8 cellular contexts compared by ENCODE assay signal in the genomic region with DNA sequence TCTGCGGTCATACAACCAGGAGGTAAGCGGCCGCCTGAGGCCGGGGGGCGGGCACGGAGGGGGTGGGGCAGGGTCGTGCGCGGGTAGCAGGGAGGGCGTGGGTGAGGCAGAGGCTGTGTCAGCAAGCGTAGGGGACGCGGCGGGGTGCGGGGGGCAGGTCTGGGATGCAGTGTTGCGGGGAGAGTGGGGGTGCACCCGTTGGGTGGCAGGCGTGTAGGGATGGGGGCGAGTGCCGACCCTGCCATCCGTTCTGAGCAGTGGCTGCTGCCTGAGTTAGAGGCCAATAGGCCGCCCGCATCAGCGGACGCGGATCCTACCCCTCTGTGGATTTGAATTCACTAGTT. TPM values are rescaled to one million over a fixed set of nuclear protein-coding genes. Genes with fewer than 3 reads are reported as not detected.
DNase-seq lines count a peak whose midpoint lies in the region; ATAC-seq and TF ChIP-seq lines count a peak whose summit lies in the region.

No MANE protein-coding gene starts in this region.

- H3K4me3 Mint-ChIP-seq in WTC11: peak overlapping the region; percentile 97

- POLR2A ChIA-PET in WTC11 (lab: Charles Lee): interaction anchor here (1.4 kb wide), 1 partner anchor 147 kb away, joined by 5 read pairs; no protein-coding TSS in a partner anchor

- DNase-seq in HAP-1 (ENCODE audit: low spot score in 2 of 2) (no peak), WTC11 (ENCODE audit: low spot score) (no peak), left cardiac atrium (peak; percentile 61), SIG-M5 (lab: John Stamatoyannopoulos, UW) (no peak), ureter (ENCODE audit: low spot score) (no peak)

- H3K9ac ChIP-seq in skeletal muscle tissue (ENCODE audit: low read depth in 1 of 3, low read length in 3 of 3): peak overlapping the region; percentile 86 to 99 (median 98)

- peaks cover 32% of the 10 kb centered on the region for H3K36me3 Mint-ChIP-seq in WTC11

- H3K27me3 Mint-ChIP-seq in WTC11 (ENCODE audit: low read depth): no peaks in the 10 kb centered on the region

- H3K4me1 ChIP-seq in HAP-1: peaks cover 6% of the 10 kb centered on the region
- H3K4me1 ChIP-seq in skeletal muscle tissue (ENCODE audit: control insufficient read depth in 3 of 3, insufficient read depth in 3 of 3, low read length in 3 of 3): peaks cover 48 to 60% (median 52%) of the 10 kb centered on the region in 3 donors

- H3K4me1 Mint-ChIP-seq in WTC11: peaks cover 8% of the 10 kb centered on the region; the same call in 1 of the 2 replicates

- H3K27me3 ChIP-seq in HAP-1 (ENCODE audit: low read depth): no peaks in the 10 kb centered on the region
- H3K27me3 ChIP-seq in skeletal muscle tissue (ENCODE audit: control insufficient read depth in 3 of 3, insufficient read depth in 3 of 3, low read length in 3 of 3): no peaks in the 10 kb centered on the region

- no peak for ATAC-seq in WTC11
- ATAC-seq in left cardiac atrium: peak in 1 of 2 donors; percentile 2
- no peak for ATAC-seq in GM19463 (IDR thresholded peaks at IDR 0.05; ENCODE audit: unreplicated experiment)
- no peak for ATAC-seq in HG02938 (IDR thresholded peaks at IDR 0.05; ENCODE audit: unreplicated experiment)

- H3K9me3 Mint-ChIP-seq in WTC11: no peaks in the 10 kb centered on the region

- CTCF ChIA-PET in WTC11 (lab: Charles Lee): interaction anchor here (1.0 to 1.3 kb wide), 2 partner anchors 42 to 156 kb away, joined by 3 to 8 read pairs; no protein-coding TSS in a partner anchor

- in situ Hi-C loops in HAP-1 (cut with MboI; ENCODE audit: low sequenced_read_pairs): no loop called here

- H3K27ac Mint-ChIP-seq in WTC11: no peak overlapping the region

- TF ChIP-seq CTCF in WTC11 (IDR thresholded peaks at IDR 0.05): no peak

- H3K36me3 ChIP-seq in HAP-1 (replicated peaks) (peaks cover 58% of the 10 kb centered on the region), skeletal muscle tissue (ENCODE audit: control insufficient read depth in 3 of 3, insufficient read depth in 3 of 3, low read length in 3 of 3) (peaks cover 58 to 65% (median 59%) of the 10 kb centered on the region in 3 donors)

- intact Hi-C loops in left cardiac atrium (cut with DNase I): loop anchor here in 1 of 2 donors (2.0 to 5.0 kb wide), 2 partner anchors 28 to 98 kb away; a partner anchor contains a TSS

- H3K9me3 ChIP-seq in HAP-1: no peaks in the 10 kb centered on the region
- no peaks in the 10 kb centered on the region for H3K9me3 ChIP-seq in skeletal muscle tissue (ENCODE audit: control insufficient read depth in 3 of 3, low read length in 3 of 3)

- H3K4me3 ChIP-seq in HAP-1 (peak overlapping the region; percentile 91), skeletal muscle tissue (ENCODE audit: low read length in 3 of 3) (peak overlapping the region; percentile 87 to 98 (median 94))

- peak overlapping the region; percentile 98 for H3K27ac ChIP-seq in skeletal muscle tissue (ENCODE audit: low read depth, low read length)

TF ChIP-seq in WTC11, 78 proteins besides CTCF, POLR2A, EP300 and RAD21:
- no peak for TF ChIP-seq ZNF232 (CRISPR knock-in tag; IDR thresholded peaks at IDR 0.05)
- TF ChIP-seq, protein P1, sequence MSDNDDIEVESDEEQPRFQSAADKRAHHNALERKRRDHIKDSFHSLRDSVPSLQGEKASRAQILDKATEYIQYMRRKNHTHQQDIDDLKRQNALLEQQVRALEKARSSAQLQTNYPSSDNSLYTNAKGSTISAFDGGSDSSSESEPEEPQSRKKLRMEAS (CRISPR knock-in tag; IDR thresholded peaks at IDR 0.05): peak; percentile 6; the same call in 1 of the 2 replicates

RNA-seq across cellular contexts. Expression of a gene that starts 1.4 kb away (rescaled TPM):
- total RNA-seq in WTC11 (2021): 67.8 to 69.5 TPM (median 68.3 TPM) in 3 replicates
- total RNA-seq in left cardiac atrium: 10 to 100 TPM; 54.1 to 67.4 TPM
- total RNA-seq in skeletal muscle tissue: 87.7 TPM
- 108 TPM for total RNA-seq in ureter

RNA-seq across cellular contexts. Expression of a gene that starts 1.7 kb away (rescaled TPM):
- total RNA-seq in WTC11 (2021): 45.1 to 51.4 TPM (median 47.0 TPM) in 3 replicates
- total RNA-seq in left cardiac atrium: 10 to 100 TPM; 27.6 to 44.5 TPM
- total RNA-seq in skeletal muscle tissue: 8.9 TPM
- total RNA-seq in ureter: 59.9 TPM

RNA-seq across cellular contexts. Expression of a gene that starts 16.0 kb away (rescaled TPM):
- total RNA-seq in WTC11 (2021): not detected in 3 replicates
- total RNA-seq in left cardiac atrium: not detected
- total RNA-seq in skeletal muscle tissue: not detected
- not detected for total RNA-seq in ureter

RNA-seq across cellular contexts. Expression of a gene that starts 27.3 kb away (rescaled TPM):
- total RNA-seq in WTC11 (2021) (19.2 to 21.0 TPM (median 20.5 TPM) in 3 replicates), left cardiac atrium (10 to 100 TPM; 21.1 to 21.6 TPM), skeletal muscle tissue (14.6 TPM), ureter (13.9 TPM)

RNA-seq across cellular contexts. Expression of a gene that starts 27.9 kb away (rescaled TPM):
- total RNA-seq in WTC11 (2021): 144 to 148 TPM (median 147 TPM) in 3 replicates
- 10 to 100 TPM; 75.5 to 87.3 TPM for total RNA-seq in left cardiac atrium
- total RNA-seq in skeletal muscle tissue: 104 TPM
- 87.5 TPM for total RNA-seq in ureter
